Comparison of ENCODE assay signal across 8 cellular contexts in the genomic region with DNA sequence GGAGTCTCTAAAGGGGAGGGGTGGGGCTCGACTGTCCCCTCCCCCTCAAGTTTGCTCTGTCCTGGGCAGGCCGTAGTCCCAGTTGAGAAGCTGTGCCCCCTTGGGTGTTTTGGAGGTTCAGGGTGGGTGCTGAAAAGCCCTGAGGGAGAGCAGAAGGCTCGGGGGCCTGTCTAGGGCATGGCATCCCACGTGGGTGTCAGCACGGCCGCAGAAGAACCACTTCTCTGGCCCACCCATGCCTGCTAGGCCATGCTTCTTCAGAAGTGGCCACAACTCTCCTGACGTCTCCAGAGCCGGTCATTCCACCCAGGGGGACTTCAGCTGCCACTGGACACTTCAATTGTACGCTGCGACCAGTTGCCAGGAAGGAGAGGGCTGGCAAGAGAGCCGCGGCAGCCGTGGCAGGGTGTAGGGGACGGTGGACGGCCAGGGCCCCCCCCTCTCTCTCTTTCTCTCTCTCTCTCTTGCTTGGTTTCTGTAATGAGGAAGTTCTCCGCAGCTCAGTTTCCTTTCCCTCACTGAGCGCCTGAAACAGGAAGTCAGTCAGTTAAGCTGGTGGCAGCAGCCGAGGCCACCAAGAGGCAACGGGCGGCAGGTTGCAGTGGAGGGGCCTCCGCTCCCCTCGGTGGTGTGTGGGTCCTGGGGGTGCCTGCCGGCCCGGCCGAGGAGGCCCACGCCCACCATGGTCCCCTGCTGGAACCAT. TPM values are rescaled to one million over a fixed set of nuclear protein-coding genes. Genes with fewer than 3 reads are reported as not detected.
DNase-seq lines count a peak whose midpoint lies in the region; ATAC-seq and TF ChIP-seq lines count a peak whose summit lies in the region.

Gene INPP5D (plus strand): TSS at position 546 of the 703 bp plus-strand sequence. CDS start 137 bp downstream, at position 683.

- peak within 1 kb of the TSS; percentile 90 for H3K4me2 ChIP-seq in DOHH2 (ENCODE audit: low read length)

- H3K9me3 Mint-ChIP-seq in glutamatergic neuron (ENCODE audit: unreplicated experiment) = no peaks in the 10 kb centered on the region

- peaks cover 25% of the 10 kb centered on the region for H4K20me1 ChIP-seq in DOHH2 (ENCODE audit: control insufficient read depth, insufficient read depth, low read depth, low read length)

- peaks cover 41% of the 10 kb centered on the region for H3K4me1 ChIP-seq in DOHH2 (ENCODE audit: control insufficient read depth, low read length)

- no peaks in the 10 kb centered on the region for H3K36me3 Mint-ChIP-seq in glutamatergic neuron (ENCODE audit: unreplicated experiment)

- intact Hi-C loops in cardiac septum (cut with DNase I) = loop anchor here (10.0 kb wide), 1 partner anchor 365 kb away; the partner anchor contains the start of gene GIGYF2

- no peaks in the 10 kb centered on the region for H3K9me3 ChIP-seq in DOHH2 (ENCODE audit: control insufficient read depth, insufficient read depth, low read length)

- H3K79me2 ChIP-seq in DOHH2 (ENCODE audit: control insufficient read depth, low read length) = peaks cover 47% of the 10 kb centered on the region

- DNase-seq in MV-4-11 (lab: John Stamatoyannopoulos, UW) = peak; percentile 95
- peak; percentile 56 for DNase-seq in activated T-cell treated with anti-CD3 and anti-CD28 coated beads for 4 hours
- DNase-seq in cardiac septum (ENCODE audit: low spot score) = peak; percentile 88
- DNase-seq in stimulated activated CD4-positive, alpha-beta T cell treated with anti-CD3 and anti-CD28 coated beads, Interleukin-1b, Interleukin-23, amount 100 ng/mL, for 48 hours = peak; percentile 71
- no peak for DNase-seq in glutamatergic neuron
- DNase-seq in NCI-H1092 treated with DMSO at 0.1 percent for 48 hours (lab: John Stamatoyannopoulos, UW) = no peak

- H3K27ac Mint-ChIP-seq in glutamatergic neuron (ENCODE audit: unreplicated experiment) = no peak within 1 kb of the TSS

- TF ChIP-seq CTCF in DOHH2 (IDR thresholded peaks at IDR 0.05; ENCODE audit: low read depth, low read length, poor library complexity, severe bottlenecking) (peak; percentile 24), glutamatergic neuron (IDR thresholded peaks at IDR 0.05; ENCODE audit: partially characterized antibody, unreplicated experiment) (no peak)

- peak; percentile 39 for ATAC-seq in GM21576 (IDR thresholded peaks at IDR 0.05; ENCODE audit: unreplicated experiment)

- H3K27me3 ChIP-seq in DOHH2 (ENCODE audit: control insufficient read depth, low read length) = no peaks in the 10 kb centered on the region

- H3K36me3 ChIP-seq in DOHH2 (ENCODE audit: control insufficient read depth, low read length) = peaks cover 39% of the 10 kb centered on the region

- no peaks in the 10 kb centered on the region for H3K4me1 Mint-ChIP-seq in glutamatergic neuron (ENCODE audit: low read depth, unreplicated experiment)

- H3K27ac ChIP-seq in DOHH2 (ENCODE audit: low read depth, low read length) = peak within 1 kb of the TSS; percentile 84

- H3F3A ChIP-seq in DOHH2 (ENCODE audit: control insufficient read depth, insufficient read depth) = peaks cover 12% of the 10 kb centered on the region

- H3K9me2 ChIP-seq in DOHH2 (replicated peaks; ENCODE audit: control insufficient read depth, low read length) = no peaks in the 10 kb centered on the region

- peaks cover 5% of the 10 kb centered on the region for H3K27me3 Mint-ChIP-seq in glutamatergic neuron (ENCODE audit: unreplicated experiment)

- peak within 1 kb of the TSS; percentile 98 for H3K4me3 ChIP-seq in DOHH2 (ENCODE audit: low read length)

- no peak within 1 kb of the TSS for H3K4me3 Mint-ChIP-seq in glutamatergic neuron (ENCODE audit: unreplicated experiment)

RNA-seq across cellular contexts. Expression of gene INPP5D, which starts in this region (rescaled TPM):
- total RNA-seq in cardiac septum = 6.2 TPM
- 2.2 TPM for total RNA-seq in glutamatergic neuron (ENCODE audit: unreplicated experiment)

Comparison
In these comparisons a context has a peak if more than half of its experiments do, and no peak if none do; other contexts are left out.
1. DNase-seq: peak in MV-4-11 (single experiment), activated T-cell treated with anti-CD3 and anti-CD28 coated beads for 4 hours (single experiment), cardiac septum (single experiment) and stimulated activated CD4-positive, alpha-beta T cell treated with anti-CD3 and anti-CD28 coated beads, Interleukin-1b, Interleukin-23, amount 100 ng/mL, for 48 hours (single experiment); none in glutamatergic neuron (single experiment) and NCI-H1092 treated with DMSO at 0.1 percent for 48 hours (single experiment).